Comparison of ENCODE assay signal across 17 cellular contexts in genomic region chr4:40800064-40800463, GRCh38. TPM values are rescaled to one million over a fixed set of nuclear protein-coding genes. Genes with fewer than 3 reads are reported as not detected.
DNase-seq lines count a peak whose midpoint lies in the region; ATAC-seq and TF ChIP-seq lines count a peak whose summit lies in the region.
"Had no signal": no experiment of that assay in that cellular context is flagged by ENCODE, and none has a peak within 500 bp of the region (broad histone marks: within the 10 kb centered on the region; RNA-seq: fewer than 3 reads in every experiment).

No MANE protein-coding gene starts in this region.

- no peak overlapping the region for H3K9ac ChIP-seq in BLaER1

- no peak for TF ChIP-seq CTCF in WTC11 (IDR thresholded peaks at IDR 0.05)

- no peaks in the 10 kb centered on the region for H3K27me3 Mint-ChIP-seq in WTC11 (ENCODE audit: low read depth)

- no peaks in the 10 kb centered on the region for H3K9me3 ChIP-seq in BLaER1
- H3K9me3 ChIP-seq: A549, neutrophil, tibial nerve had no signal

- CTCF ChIA-PET in WTC11 (lab: Charles Lee): no interaction called here

- POLR2A ChIA-PET in WTC11 (lab: Charles Lee): no interaction called here

- no peak overlapping the region for H3K4me3 Mint-ChIP-seq in WTC11
- H3K4me3 Mint-ChIP-seq: activated CD8-positive, alpha-beta T cell treated with anti-CD3 and anti-CD28 coated beads for 36 hours; activated naive CD4-positive, alpha-beta T cell treated with anti-CD3 and anti-CD28 coated beads for 36 hours; T-helper 17 cell had no signal

- no peak overlapping the region for H3K27ac ChIP-seq in BLaER1
- H3K27ac ChIP-seq: A549, neutrophil, tibial nerve had no signal

- H3K36me3 ChIP-seq in BLaER1: no peaks in the 10 kb centered on the region
- H3K36me3 ChIP-seq: neutrophil, tibial nerve had no signal

- no peaks in the 10 kb centered on the region for H3K27me3 ChIP-seq in BLaER1
- H3K27me3 ChIP-seq: neutrophil, tibial nerve had no signal

- peaks cover 9% of the 10 kb centered on the region for H3K4me1 ChIP-seq in BLaER1
- H3K4me1 ChIP-seq: A549, tibial nerve had no signal

- H3K36me3 Mint-ChIP-seq in WTC11: no peaks in the 10 kb centered on the region

- no peaks in the 10 kb centered on the region for H4K20me1 ChIP-seq in BLaER1

- no peak overlapping the region for H3K27ac Mint-ChIP-seq in WTC11
- H3K27ac Mint-ChIP-seq: activated CD8-positive, alpha-beta T cell treated with anti-CD3 and anti-CD28 coated beads for 36 hours; activated naive CD4-positive, alpha-beta T cell treated with anti-CD3 and anti-CD28 coated beads for 36 hours; T-helper 17 cell had no signal

- no peak overlapping the region for H3K4me3 ChIP-seq in BLaER1
- H3K4me3 ChIP-seq: A549, smooth muscle cell, tibial nerve had no signal

- no peak for DNase-seq in activated gamma-delta T cell treated with Interleukin-2 at 50 U/mL for 16 hours
- DNase-seq in HPDE6-E6E7 (ENCODE audit: extremely low spot score): no peak
- DNase-seq in WTC11 (ENCODE audit: low spot score): no peak
- DNase-seq: activated CD8-positive, alpha-beta T cell treated with anti-CD3 and anti-CD28 coated beads for 36 hours; activated naive CD4-positive, alpha-beta T cell treated with anti-CD3 and anti-CD28 coated beads for 36 hours; central memory CD4-positive, alpha-beta T cell; hippocampal formation; T-helper 17 cell had no signal

- H3K4me2 ChIP-seq in BLaER1: peak overlapping the region; percentile 47
- H3K4me2 ChIP-seq: A549, smooth muscle cell had no signal

- no peaks in the 10 kb centered on the region for H3K9me3 Mint-ChIP-seq in WTC11
- H3K9me3 Mint-ChIP-seq: activated CD8-positive, alpha-beta T cell treated with anti-CD3 and anti-CD28 coated beads for 36 hours; activated naive CD4-positive, alpha-beta T cell treated with anti-CD3 and anti-CD28 coated beads for 36 hours had no signal

- ATAC-seq in GM18873 (IDR thresholded peaks at IDR 0.05; ENCODE audit: low FRiP score, unreplicated experiment): peak; percentile 79
- peak; percentile 94 for ATAC-seq in GM21723 (IDR thresholded peaks at IDR 0.05; ENCODE audit: unreplicated experiment)
- peak; percentile 71 for ATAC-seq in HG03342 (IDR thresholded peaks at IDR 0.05; ENCODE audit: unreplicated experiment)
- ATAC-seq in esophagus mucosa: no peak
- ATAC-seq in WTC11: no peak
- ATAC-seq: A549; activated CD8-positive, alpha-beta T cell treated with anti-CD3 and anti-CD28 coated beads for 36 hours; T-helper 17 cell had no signal

- no peaks in the 10 kb centered on the region for H3K4me1 Mint-ChIP-seq in WTC11
- H3K4me1 Mint-ChIP-seq: T-helper 17 cell had no signal

TF ChIP-seq in WTC11, 78 proteins besides CTCF, POLR2A, EP300 and RAD21:
- no peak for TF ChIP-seq TEAD4 (CRISPR knock-in tag; IDR thresholded peaks at IDR 0.05)
- TF ChIP-seq SOX15 (CRISPR knock-in tag; IDR thresholded peaks at IDR 0.05): no peak
- no peak for TF ChIP-seq NR1H2 (CRISPR knock-in tag; IDR thresholded peaks at IDR 0.05)
- no peak for TF ChIP-seq ATF6 (CRISPR knock-in tag; IDR thresholded peaks at IDR 0.05)
- TF ChIP-seq ZBTB21 (CRISPR knock-in tag; IDR thresholded peaks at IDR 0.05; ENCODE audit: borderline replicate concordance): no peak
- TF ChIP-seq MXD4 (CRISPR knock-in tag; IDR thresholded peaks at IDR 0.05; ENCODE audit: borderline replicate concordance): no peak
- no peak for TF ChIP-seq MAX (CRISPR knock-in tag; IDR thresholded peaks at IDR 0.05)
- TF ChIP-seq ZNF532 (CRISPR knock-in tag; IDR thresholded peaks at IDR 0.05; ENCODE audit: borderline replicate concordance): no peak
- no peak for TF ChIP-seq ETV6 (CRISPR knock-in tag; IDR thresholded peaks at IDR 0.05)
- no peak for TF ChIP-seq CDX4 (CRISPR knock-in tag; IDR thresholded peaks at IDR 0.05; ENCODE audit: borderline replicate concordance)
- no peak for TF ChIP-seq GABPB1 (CRISPR knock-in tag; IDR thresholded peaks at IDR 0.05)
- no peak for TF ChIP-seq GRHL2 (CRISPR knock-in tag; IDR thresholded peaks at IDR 0.05; ENCODE audit: insufficient replicate concordance, severe bottlenecking)
- no peak for TF ChIP-seq CBFB (CRISPR knock-in tag; IDR thresholded peaks at IDR 0.05; ENCODE audit: low read depth)
- TF ChIP-seq ELF4 (CRISPR knock-in tag; IDR thresholded peaks at IDR 0.05; ENCODE audit: low read depth): no peak
- no peak for TF ChIP-seq IRF2 (CRISPR knock-in tag; IDR thresholded peaks at IDR 0.05; ENCODE audit: borderline replicate concordance, low read depth)

RNA-seq across cellular contexts. Expression of gene NSUN7, which starts 50.3 kb away (rescaled TPM):
- 2.0 TPM for total RNA-seq in esophagus mucosa
- total RNA-seq in WTC11 (2021): 24.1 to 30.2 TPM (median 28.9 TPM) in 3 replicates

Comparison
In these comparisons a context has a peak if more than half of its experiments do, and no peak if none do; other contexts are left out.
1. ATAC-seq: peak in GM18873 (single experiment), GM21723 (single experiment) and HG03342 (single experiment); none in esophagus mucosa (single experiment) and WTC11 (single experiment).